2 cellular contexts compared by ENCODE assay signal in the genomic region with DNA sequence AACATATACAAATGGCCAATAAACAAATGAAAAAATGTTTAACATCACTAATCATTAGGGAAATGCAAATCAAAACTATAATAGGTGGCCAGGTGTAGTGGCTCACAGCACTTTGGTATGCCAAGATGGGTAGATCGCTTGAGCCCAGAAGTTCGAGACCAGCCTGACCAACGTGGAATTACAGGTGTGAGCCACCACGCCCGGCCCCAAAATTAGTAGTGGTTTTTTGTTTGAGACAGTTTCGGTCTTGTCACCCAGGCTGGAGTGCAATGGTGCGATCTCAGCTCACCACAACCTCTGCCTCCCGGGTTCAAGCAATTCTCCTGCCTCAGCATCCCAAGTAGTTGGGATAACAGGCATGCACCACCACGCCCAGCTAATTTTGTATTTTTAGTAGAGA. TPM values are rescaled to one million over a fixed set of nuclear protein-coding genes. Genes with fewer than 3 reads are reported as not detected.
"Had no signal": no experiment of that assay in that cellular context is flagged by ENCODE, and none has a peak within 500 bp of the region (broad histone marks: within the 10 kb centered on the region; RNA-seq: fewer than 3 reads in every experiment).

No MANE protein-coding gene starts in this region.

RNA-seq across cellular contexts. Expression of a gene that starts 37.6 kb away (rescaled TPM):
- total RNA-seq: M059J, MCF 10A had no signal
